1 cellular context compared by ENCODE assay signal in genomic region chr10:50063100-50063499, GRCh38.
TF ChIP-seq lines count a peak whose summit lies in the region.

No MANE protein-coding gene starts in this region.

TF ChIP-seq in GM12878, 131 proteins besides CTCF, POLR2A, EP300 and RAD21:
- TF ChIP-seq IKZF1 (conservative IDR thresholded peaks at IDR 0.05) (no peak), PRDM15 (CRISPR knock-in tag; IDR thresholded peaks at IDR 0.05) (no peak), SREBF1 (IDR thresholded peaks at IDR 0.05; ENCODE audit: low read length) (no peak), SRF (IDR thresholded peaks at IDR 0.05; ENCODE audit: low read depth in 2 of 2, low read length in 2 of 2) (no peak), ATF2 (IDR thresholded peaks at IDR 0.05; ENCODE audit: low read length) (no peak), ZNF24 (IDR thresholded peaks at IDR 0.05) (no peak), NR2C1 (IDR thresholded peaks at IDR 0.05) (no peak), EGR1 (IDR thresholded peaks at IDR 0.05; ENCODE audit: borderline replicate concordance in 1 of 2, low read depth in 2 of 2, low read length in 2 of 2) (no peak), SP1 (IDR thresholded peaks at IDR 0.05; ENCODE audit: low read depth, low read length) (no peak), SKIL (IDR thresholded peaks at IDR 0.05; ENCODE audit: low read depth, poor library complexity, severe bottlenecking) (no peak), NBN (IDR thresholded peaks at IDR 0.05) (no peak), FOXM1 (IDR thresholded peaks at IDR 0.05; ENCODE audit: low read depth, low read length) (no peak), GABPA (IDR thresholded peaks at IDR 0.05; ENCODE audit: low read depth) (no peak), KAT2A (conservative IDR thresholded peaks at IDR 0.05; ENCODE audit: control insufficient read depth, low read depth, low read length) (no peak), STAT3 (IDR thresholded peaks at IDR 0.05; ENCODE audit: low read depth, low read length) (no peak), CBX3 (IDR thresholded peaks at IDR 0.05; ENCODE audit: borderline replicate concordance, low read depth) (no peak), PML (IDR thresholded peaks at IDR 0.05; ENCODE audit: low read length) (no peak), MXI1 (IDR thresholded peaks at IDR 0.05; ENCODE audit: low read depth, low read length) (no peak), ZSCAN29 (IDR thresholded peaks at IDR 0.05) (no peak), BACH1 (IDR thresholded peaks at IDR 0.05; ENCODE audit: borderline replicate concordance) (no peak)
